In the genomic region with DNA sequence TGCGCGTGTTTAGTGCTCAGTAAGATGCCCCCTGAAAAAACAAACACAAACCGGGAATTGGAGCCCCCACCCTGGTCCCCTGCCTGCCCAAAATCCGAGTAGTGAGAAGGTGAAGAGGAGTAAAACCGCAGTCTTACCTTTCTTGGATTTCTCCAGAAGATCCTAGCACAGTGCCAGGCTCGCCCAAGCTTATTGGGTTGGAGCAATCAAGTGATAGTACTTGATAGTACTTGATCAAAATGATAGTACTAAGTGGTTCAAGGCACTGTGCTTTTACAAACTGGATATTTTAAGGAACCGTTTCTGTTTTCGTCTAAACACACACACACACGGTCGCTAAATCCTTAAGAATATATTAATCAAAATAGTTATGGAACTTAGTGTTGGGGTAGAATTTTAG, we compare ENCODE assay signal across 8 cellular contexts. TPM values are rescaled to one million over a fixed set of nuclear protein-coding genes. Genes with fewer than 3 reads are reported as not detected.
DNase-seq lines count a peak whose midpoint lies in the region; ATAC-seq and TF ChIP-seq lines count a peak whose summit lies in the region.

No MANE protein-coding gene starts in this region.

- H3K27ac Mint-ChIP-seq in activated T-cell treated with anti-CD3 and anti-CD28 coated beads, Interleukin-2, amount 50 U/mL, for 24 hours, result peak overlapping the region; percentile 99

- WGBS in right lobe of liver (ENCODE audit: insufficient coverage, low coverage, low lambda C conversion rate, missing lambda C conversion rate), result 54% methylated on average over 10 of the region's 10 CpGs
- WGBS in thymus, result 66% methylated on average over 10 of the region's 10 CpGs

- no peaks in the 10 kb centered on the region for H3K9me3 Mint-ChIP-seq in activated T-cell treated with anti-CD3 and anti-CD28 coated beads, Interleukin-2, amount 50 U/mL, for 24 hours

- no peaks in the 10 kb centered on the region for H3K27me3 Mint-ChIP-seq in activated T-cell treated with anti-CD3 and anti-CD28 coated beads, Interleukin-2, amount 50 U/mL, for 24 hours

- H3K4me1 ChIP-seq in right lobe of liver (peaks cover 0 to 5% (median 0%) of the 10 kb centered on the region in 4 donors), thymus (ENCODE audit: control insufficient read depth, insufficient read depth, low read length) (peaks cover 55% of the 10 kb centered on the region)

- TF ChIP-seq CTCF in astrocyte of the cerebellum (IDR thresholded peaks at IDR 0.05; ENCODE audit: low read depth, low read length, missing control alignments), result no peak
- TF ChIP-seq CTCF in right lobe of liver (IDR thresholded peaks at IDR 0.05), result no peak

- intact Hi-C loops in right lobe of liver (cut with DNase I) (loop anchor here in 1 of 2 donors (10.0 kb wide), 1 partner anchor 55 kb away; a partner anchor contains a TSS), sciatic nerve (cut with DNase I) (loop anchor here (5.0 kb wide), 1 partner anchor 52 kb away; a partner anchor contains a TSS)

- H3K27me3 ChIP-seq in right lobe of liver (no peaks in the 10 kb centered on the region), thymus (ENCODE audit: control insufficient read depth, insufficient read depth) (no peaks in the 10 kb centered on the region)

- H3K27ac ChIP-seq in right lobe of liver, result peak overlapping the region; percentile 81 to 88 (median 87)
- peak overlapping the region; percentile 91 for H3K27ac ChIP-seq in thymus (ENCODE audit: low read depth)

- peak overlapping the region; percentile 98 for H3K4me3 Mint-ChIP-seq in activated T-cell treated with anti-CD3 and anti-CD28 coated beads, Interleukin-2, amount 50 U/mL, for 24 hours

- no peak for TF ChIP-seq POLR2A in right lobe of liver (IDR thresholded peaks at IDR 0.05)

- H3K36me3 ChIP-seq in right lobe of liver (no peaks in the 10 kb centered on the region), thymus (ENCODE audit: control insufficient read depth, insufficient read depth) (no peaks in the 10 kb centered on the region)

- H3K4me3 ChIP-seq in astrocyte of the cerebellum (ENCODE audit: low read depth, low read length) (peak overlapping the region; percentile 43), right lobe of liver (peak overlapping the region; percentile 80 to 88 (median 85)), thymus (ENCODE audit: low read length) (peak overlapping the region; percentile 67)

- peaks cover 44% of the 10 kb centered on the region for H3K36me3 Mint-ChIP-seq in activated T-cell treated with anti-CD3 and anti-CD28 coated beads, Interleukin-2, amount 50 U/mL, for 24 hours (ENCODE audit: low read depth)

- no peak for DNase-seq in activated T-cell treated with anti-CD3 and anti-CD28 coated beads, Interleukin-2, amount 50 U/mL, for 24 hours
- DNase-seq in activated T-cell treated with anti-CD3 and anti-CD28 coated beads for 4 hours (no peak), astrocyte of the cerebellum (ENCODE audit: low read depth) (no peak), right lobe of liver (no peak), occipital lobe (lab: John Stamatoyannopoulos, UW) (no peak), NCI-H69 (lab: John Stamatoyannopoulos, UW) (no peak), sciatic nerve (ENCODE audit: low spot score) (no peak)

- ATAC-seq in right lobe of liver (peak; percentile 3 to 18 (median 10)), sciatic nerve (no peak)

- in situ Hi-C loops in astrocyte of the cerebellum (cut with HindIII; ENCODE audit: low sequenced_read_pairs), result no loop called here

- peaks cover 78% of the 10 kb centered on the region for H3K4me1 Mint-ChIP-seq in activated T-cell treated with anti-CD3 and anti-CD28 coated beads, Interleukin-2, amount 50 U/mL, for 24 hours (ENCODE audit: low read depth)

- H3K9me3 ChIP-seq in right lobe of liver (no peaks in the 10 kb centered on the region), thymus (ENCODE audit: control insufficient read depth) (no peaks in the 10 kb centered on the region)

RNA-seq across cellular contexts. Expression of a gene that starts 2.8 kb away (rescaled TPM):
- total RNA-seq in right lobe of liver, result 1 to 10 TPM in 5 of 6 experiments, under 1 TPM in 1; 0.99 to 2.5 (median 2.1) TPM
- polyA plus RNA-seq in thymus, result 21.7 TPM
- 2.5 TPM for total RNA-seq in occipital lobe
- total RNA-seq in sciatic nerve, result 8.0 TPM

RNA-seq across cellular contexts. Expression of a gene that starts 52.4 kb away (rescaled TPM):
- total RNA-seq in right lobe of liver (1 to 10 TPM; 2.2 to 8.0 (median 5.2) TPM), occipital lobe (4.1 TPM), sciatic nerve (29.3 TPM)
- 32.6 TPM for polyA plus RNA-seq in thymus
